ENCODE assay signal across 8 cellular contexts in the genomic region with DNA sequence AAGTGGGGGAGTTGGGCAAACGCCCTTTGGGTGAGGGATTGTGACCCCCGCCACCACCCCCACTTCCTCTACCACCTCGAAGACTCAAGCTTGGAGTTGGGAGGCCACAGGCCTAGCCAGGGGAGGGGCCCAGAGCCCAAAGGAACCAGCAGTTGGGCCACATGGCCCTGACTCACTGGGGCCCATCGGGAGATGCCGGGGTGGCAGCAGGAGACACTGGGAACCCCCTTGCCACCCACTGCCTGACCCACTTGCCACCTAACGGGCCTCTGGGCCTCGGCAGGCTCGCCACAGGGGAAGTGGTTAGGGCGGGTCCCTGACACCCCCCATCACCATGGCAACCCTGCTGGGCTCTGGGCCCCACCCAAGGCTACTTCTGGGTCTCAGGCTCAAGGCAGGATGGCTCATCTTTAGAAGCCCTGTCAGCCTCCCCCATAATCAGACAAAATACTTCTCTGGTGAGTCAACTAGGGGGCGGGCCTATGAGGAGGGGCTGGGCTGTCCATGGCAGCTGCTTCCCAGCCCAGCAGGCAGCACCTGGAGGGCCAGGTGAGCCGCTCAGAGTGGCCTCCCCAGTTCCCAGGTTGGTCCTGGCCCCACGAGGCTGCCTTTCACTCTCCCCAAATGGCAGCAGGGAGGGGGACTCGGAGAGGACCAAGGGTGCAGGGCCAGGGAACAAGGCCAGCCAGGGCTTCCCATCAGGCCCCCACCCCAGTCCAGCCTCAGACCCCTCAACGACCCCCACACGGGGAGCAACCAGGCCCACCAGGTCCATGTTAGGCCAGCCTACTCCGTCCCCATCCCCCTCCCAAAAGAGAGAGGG. TPM values are rescaled to one million over a fixed set of nuclear protein-coding genes. Genes with fewer than 3 reads are reported as not detected.
DNase-seq lines count a peak whose midpoint lies in the region; ATAC-seq and TF ChIP-seq lines count a peak whose summit lies in the region.

No MANE protein-coding gene starts in this region.

- no peaks in the 10 kb centered on the region for H3K36me3 ChIP-seq in liver (ENCODE audit: control insufficient read depth in 4 of 4, insufficient read depth in 3 of 4, low read depth in 1 of 4, low read length in 3 of 4)

- H3K4me3 ChIP-seq in cardiac fibroblast (replicated peaks in 1 of 2; ENCODE audit: low read depth in 2 of 2, low read length in 2 of 2) (peak overlapping the region; percentile 59 to 87), liver (ENCODE audit: low read depth in 1 of 3, low read length in 3 of 3) (peak overlapping the region in 1 of 3 donors; percentile 27)

- no peak overlapping the region for H3K9ac ChIP-seq in liver (ENCODE audit: low read depth in 1 of 2, low read length in 2 of 2)

- POLR2A ChIA-PET in WTC11 (lab: Charles Lee), result interaction anchor here (0.7 to 1.5 kb wide), 8 partner anchors 9 to 89 kb away, joined by 3 to 12 read pairs (median 5); a partner anchor contains a TSS

- CTCF ChIA-PET in WTC11 (lab: Charles Lee), result interaction anchor here (1.0 kb wide), 1 partner anchor 122 kb away, joined by 3 read pairs; a partner anchor contains a TSS

- peaks cover 11% of the 10 kb centered on the region for H3K4me1 Mint-ChIP-seq in WTC11

- H3K9me3 ChIP-seq in liver (ENCODE audit: control insufficient read depth in 4 of 4, low read length in 3 of 4), result no peaks in the 10 kb centered on the region

- TF ChIP-seq CTCF in WTC11 (IDR thresholded peaks at IDR 0.05) (no peak), cardiac fibroblast (IDR thresholded peaks at IDR 0.05; ENCODE audit: low read depth, low read length) (no peak), liver (IDR thresholded peaks at IDR 0.05; ENCODE audit: low read depth, low read length, missing input control) (no peak)

- H3K27me3 Mint-ChIP-seq in WTC11 (ENCODE audit: low read depth), result peaks cover 3% of the 10 kb centered on the region; the same call in 1 of the 2 replicates

- peaks cover 27% of the 10 kb centered on the region for H3K36me3 Mint-ChIP-seq in WTC11

- DNase-seq in NK-92 treated with Interleukin-12 subunit alpha and Interleukin-12 subunit beta, amount 100 ng/mL, for 24 hours (lab: John Stamatoyannopoulos, UW), result peak; percentile 92
- DNase-seq in NK-92 (lab: John Stamatoyannopoulos, UW; ENCODE audit: unreplicated experiment) (no peak), MV-4-11 (lab: John Stamatoyannopoulos, UW) (peak; percentile 97), WTC11 (ENCODE audit: low spot score) (peak; percentile 31), cardiac fibroblast (ENCODE audit: low read depth in 2 of 2) (peak; percentile 93 to 96), left lobe of liver (ENCODE audit: low spot score) (no peak)
- DNase-seq in stimulated activated CD4-positive, alpha-beta T cell treated with anti-CD3 and anti-CD28 coated beads, TNF-alpha, amount 100 ng/mL, for 4 hours (ENCODE audit: low read depth in 3 of 3), result peak; percentile 65 to 83 (median 78)

- 0 out of 2 replicates have a peak, but pooled peaks have one; percentile 0 for ATAC-seq in WTC11
- ATAC-seq in left lobe of liver, result no peak

- no peaks in the 10 kb centered on the region for H3K27me3 ChIP-seq in liver (ENCODE audit: control insufficient read depth in 4 of 4, insufficient read depth in 4 of 4, low read length in 3 of 4)

- 54% methylated on average over 16 of the region's 16 CpGs for WGBS in liver

- peak overlapping the region; percentile 59 for H3K4me3 Mint-ChIP-seq in WTC11

- H3K27ac ChIP-seq in liver (ENCODE audit: low read depth in 1 of 2, low read length in 2 of 2), result peak overlapping the region; percentile 45 to 69

- TF ChIP-seq RAD21 in liver (IDR thresholded peaks at IDR 0.05), result no peak

- peaks cover 7 to 30% (median 14%) of the 10 kb centered on the region in 4 donors for H3K4me1 ChIP-seq in liver (ENCODE audit: control insufficient read depth in 4 of 4, insufficient read depth in 4 of 4, low read length in 3 of 4)

- no peaks in the 10 kb centered on the region for H3K9me3 Mint-ChIP-seq in WTC11

- H3K27ac Mint-ChIP-seq in WTC11, result no peak overlapping the region

TF ChIP-seq in WTC11, 78 proteins besides CTCF, POLR2A, EP300 and RAD21:
- TF ChIP-seq NFE2L1 (CRISPR knock-in tag; IDR thresholded peaks at IDR 0.05) (no peak), MYBL2 (CRISPR knock-in tag; IDR thresholded peaks at IDR 0.05) (no peak), CREB1 (CRISPR knock-in tag; IDR thresholded peaks at IDR 0.05) (no peak)

TF ChIP-seq in liver, 16 proteins besides CTCF, POLR2A, EP300 and RAD21:
- TF ChIP-seq, protein P1, sequence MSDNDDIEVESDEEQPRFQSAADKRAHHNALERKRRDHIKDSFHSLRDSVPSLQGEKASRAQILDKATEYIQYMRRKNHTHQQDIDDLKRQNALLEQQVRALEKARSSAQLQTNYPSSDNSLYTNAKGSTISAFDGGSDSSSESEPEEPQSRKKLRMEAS (IDR thresholded peaks at IDR 0.05), result no peak
- TF ChIP-seq GABPA (IDR thresholded peaks at IDR 0.05 in 1 of 2, conservative IDR thresholded peaks at IDR 0.05 in 1 of 2) (no peak), FOXA1 (IDR thresholded peaks at IDR 0.05) (no peak), HNF4A (conservative IDR thresholded peaks at IDR 0.05) (no peak)
TF ChIP-seq in liver: peak in this region for 0.

RNA-seq across cellular contexts. Expression of a gene that starts 5.6 kb away (rescaled TPM):
- total RNA-seq in WTC11 (2021), result 914 to 1,017 TPM (median 992 TPM) in 3 replicates
- total RNA-seq in liver, result 100 to 1,000 TPM; 150 to 152 TPM
- 10 to 100 TPM; 23.4 to 84.8 TPM for polyA plus RNA-seq in liver
- total RNA-seq in left lobe of liver, result 76.6 TPM

RNA-seq across cellular contexts. Expression of a gene that starts 10.3 kb away (rescaled TPM):
- total RNA-seq in WTC11 (2021) (69.8 to 78.3 TPM (median 72.7 TPM) in 3 replicates), liver (10 to 100 TPM; 11.6 to 18.5 TPM), left lobe of liver (19.5 TPM)
- 10 to 100 TPM; 15.5 to 38.0 TPM for polyA plus RNA-seq in liver

RNA-seq across cellular contexts. Expression of a gene that starts 29.3 kb away (rescaled TPM):
- total RNA-seq in WTC11 (2021) (2,241 to 2,474 TPM (median 2,438 TPM) in 3 replicates), liver (1,000 to 10,000 TPM; 1,323 to 1,523 TPM), left lobe of liver (1,085 TPM)
- 1,000 to 10,000 TPM in 1 of 2 donors, 100 to 1,000 TPM in 1; 446 to 1,644 TPM for polyA plus RNA-seq in liver

RNA-seq across cellular contexts. Expression of a gene that starts 40.2 kb away (rescaled TPM):
- total RNA-seq in WTC11 (2021) (16.2 to 21.6 TPM (median 21.2 TPM) in 3 replicates), liver (10 to 100 TPM; 14.6 to 22.1 TPM), left lobe of liver (14.9 TPM)
- 10 to 100 TPM in 1 of 2 donors, 1 to 10 TPM in 1; 9.3 to 18.7 TPM for polyA plus RNA-seq in liver

RNA-seq across cellular contexts. Expression of a gene that starts 42.5 kb away (rescaled TPM):
- 43.5 to 48.6 TPM (median 44.5 TPM) in 3 replicates for total RNA-seq in WTC11 (2021)
- total RNA-seq in liver, result 10 to 100 TPM in 1 of 2 donors, 1 to 10 TPM in 1; 7.8 to 15.6 TPM
- polyA plus RNA-seq in liver, result 10 to 100 TPM; 10.6 to 16.3 TPM
- 21.0 TPM for total RNA-seq in left lobe of liver

Comparison
In these comparisons a context has a peak if more than half of its experiments do, and no peak if none do; other contexts are left out.
1. DNase-seq: peak in NK-92 treated with Interleukin-12 subunit alpha and Interleukin-12 subunit beta, amount 100 ng/mL, for 24 hours (single experiment), MV-4-11 (single experiment), WTC11 (single experiment), cardiac fibroblast (2 of 2) and stimulated activated CD4-positive, alpha-beta T cell treated with anti-CD3 and anti-CD28 coated beads, TNF-alpha, amount 100 ng/mL, for 4 hours (3 of 3); none in NK-92 (single experiment) and left lobe of liver (single experiment).